Comparison of ENCODE assay signal across 1 cellular context in the genomic region with DNA sequence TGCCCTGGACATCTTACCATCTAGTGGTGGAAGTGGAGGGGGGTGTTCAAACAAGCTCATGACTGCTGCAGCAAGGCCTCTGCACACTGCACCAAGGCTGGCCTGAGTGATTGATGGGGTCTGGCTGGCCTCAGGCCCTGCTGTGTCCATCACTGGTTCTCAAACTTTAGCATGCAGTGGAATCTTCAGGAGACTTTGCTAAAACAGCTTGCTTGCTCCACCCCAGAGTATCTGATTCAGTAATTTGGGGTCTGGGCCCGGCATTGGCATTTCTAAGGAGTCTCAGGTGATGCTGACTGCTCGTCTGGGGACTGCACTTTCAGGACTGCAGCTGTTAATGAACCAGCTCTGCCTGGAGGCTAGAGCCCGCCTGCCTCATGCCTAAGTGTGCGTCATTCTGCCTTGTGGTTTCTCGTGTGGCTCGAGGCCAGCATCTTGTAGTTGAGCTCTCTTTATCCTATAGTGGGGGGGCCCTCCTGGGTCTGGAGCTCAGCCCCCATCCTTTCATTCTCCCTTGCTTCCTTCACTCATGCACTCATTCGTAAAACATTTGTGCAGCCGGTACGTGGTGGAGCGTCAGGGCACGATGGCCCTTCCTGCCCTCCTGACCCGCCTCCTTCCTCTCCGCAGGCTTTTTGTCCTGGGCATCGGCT.
TF ChIP-seq lines count a peak whose summit lies in the region.

No MANE protein-coding gene starts in this region.

TF ChIP-seq in IMR-90, 13 proteins besides CTCF, POLR2A, EP300 and RAD21 (continued from another document):
- TF ChIP-seq, protein P1, sequence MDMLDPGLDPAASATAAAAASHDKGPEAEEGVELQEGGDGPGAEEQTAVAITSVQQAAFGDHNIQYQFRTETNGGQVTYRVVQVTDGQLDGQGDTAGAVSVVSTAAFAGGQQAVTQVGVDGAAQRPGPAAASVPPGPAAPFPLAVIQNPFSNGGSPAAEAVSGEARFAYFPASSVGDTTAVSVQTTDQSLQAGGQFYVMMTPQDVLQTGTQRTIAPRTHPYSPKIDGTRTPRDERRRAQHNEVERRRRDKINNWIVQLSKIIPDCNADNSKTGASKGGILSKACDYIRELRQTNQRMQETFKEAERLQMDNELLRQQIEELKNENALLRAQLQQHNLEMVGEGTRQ (IDR thresholded peaks at IDR 0.05; ENCODE audit: low read depth, low read length): 0 out of 2 replicates have a peak, but pooled peaks have one; percentile 9
- TF ChIP-seq BHLHE40 (IDR thresholded peaks at IDR 0.05; ENCODE audit: low read depth, low read length) (0 out of 2 replicates have a peak, but pooled peaks have one; percentile 40), RCOR1 (IDR thresholded peaks at IDR 0.05; ENCODE audit: insufficient replicate concordance, low read length) (no peak), FOS (IDR thresholded peaks at IDR 0.05; ENCODE audit: low read depth, low read length) (peak; percentile 60), MAFK (IDR thresholded peaks at IDR 0.05; ENCODE audit: low read depth, low read length) (no peak), CHD1 (IDR thresholded peaks at IDR 0.05; ENCODE audit: low read depth, low read length) (no peak)
